ENCODE assay signal across 1 cellular context in the genomic region with DNA sequence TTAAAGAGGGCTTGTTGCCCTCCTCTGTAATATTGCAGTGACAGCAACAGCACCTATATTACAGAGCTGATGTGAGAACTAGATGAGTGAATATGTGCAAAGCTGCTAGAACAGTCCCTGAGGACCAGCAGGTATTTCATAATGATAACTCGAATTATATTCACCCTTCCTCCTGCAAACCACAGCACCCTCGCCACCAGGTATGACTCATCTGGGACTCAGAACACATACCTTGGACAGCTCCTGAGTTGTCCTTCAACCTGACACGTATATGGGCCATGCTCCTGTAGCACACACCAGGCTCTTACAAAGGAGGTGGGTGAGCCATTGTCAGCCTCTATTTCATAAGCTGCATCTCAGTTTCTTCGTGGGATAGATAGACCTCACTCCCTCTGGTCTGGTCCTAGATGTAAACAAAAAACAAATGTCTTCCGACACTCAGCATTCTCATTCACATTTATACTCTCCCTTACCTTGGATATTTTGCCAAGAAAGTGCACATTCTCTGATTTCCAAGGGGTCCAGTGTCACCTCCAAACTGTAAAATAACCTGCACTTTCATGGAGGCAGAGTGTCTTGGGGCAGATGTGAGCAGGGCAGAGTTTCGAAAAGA.
TF ChIP-seq lines count a peak whose summit lies in the region.

No MANE protein-coding gene starts in this region.

TF ChIP-seq in SK-N-SH, 30 proteins besides CTCF, POLR2A, EP300 and RAD21 (continued from another document):
- TF ChIP-seq REST (IDR thresholded peaks at IDR 0.05; ENCODE audit: low read depth, low read length) (peak; percentile 97), GABPA (IDR thresholded peaks at IDR 0.05; ENCODE audit: low read depth) (no peak), TCF12 (IDR thresholded peaks at IDR 0.05) (no peak), FOSL2 (IDR thresholded peaks at IDR 0.05; ENCODE audit: borderline replicate concordance, low read depth) (peak; percentile 49; the same call in 1 of the 2 replicates), EZH2phosphoT487 (IDR thresholded peaks at IDR 0.05; ENCODE audit: borderline replicate concordance, low read depth) (no peak), FOXJ3 (CRISPR knock-in tag; IDR thresholded peaks at IDR 0.05) (no peak), SIN3A (IDR thresholded peaks at IDR 0.05; ENCODE audit: borderline replicate concordance, low read depth, low read length) (no peak), NFIC (IDR thresholded peaks at IDR 0.05; ENCODE audit: borderline replicate concordance) (no peak), TAF1 (IDR thresholded peaks at IDR 0.05; ENCODE audit: borderline replicate concordance, low read depth, low read length) (no peak)
- TF ChIP-seq, protein P1, sequence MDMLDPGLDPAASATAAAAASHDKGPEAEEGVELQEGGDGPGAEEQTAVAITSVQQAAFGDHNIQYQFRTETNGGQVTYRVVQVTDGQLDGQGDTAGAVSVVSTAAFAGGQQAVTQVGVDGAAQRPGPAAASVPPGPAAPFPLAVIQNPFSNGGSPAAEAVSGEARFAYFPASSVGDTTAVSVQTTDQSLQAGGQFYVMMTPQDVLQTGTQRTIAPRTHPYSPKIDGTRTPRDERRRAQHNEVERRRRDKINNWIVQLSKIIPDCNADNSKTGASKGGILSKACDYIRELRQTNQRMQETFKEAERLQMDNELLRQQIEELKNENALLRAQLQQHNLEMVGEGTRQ (IDR thresholded peaks at IDR 0.05; ENCODE audit: borderline replicate concordance, low read depth, low read length): no peak
